8 cellular contexts compared by ENCODE assay signal in the genomic region with DNA sequence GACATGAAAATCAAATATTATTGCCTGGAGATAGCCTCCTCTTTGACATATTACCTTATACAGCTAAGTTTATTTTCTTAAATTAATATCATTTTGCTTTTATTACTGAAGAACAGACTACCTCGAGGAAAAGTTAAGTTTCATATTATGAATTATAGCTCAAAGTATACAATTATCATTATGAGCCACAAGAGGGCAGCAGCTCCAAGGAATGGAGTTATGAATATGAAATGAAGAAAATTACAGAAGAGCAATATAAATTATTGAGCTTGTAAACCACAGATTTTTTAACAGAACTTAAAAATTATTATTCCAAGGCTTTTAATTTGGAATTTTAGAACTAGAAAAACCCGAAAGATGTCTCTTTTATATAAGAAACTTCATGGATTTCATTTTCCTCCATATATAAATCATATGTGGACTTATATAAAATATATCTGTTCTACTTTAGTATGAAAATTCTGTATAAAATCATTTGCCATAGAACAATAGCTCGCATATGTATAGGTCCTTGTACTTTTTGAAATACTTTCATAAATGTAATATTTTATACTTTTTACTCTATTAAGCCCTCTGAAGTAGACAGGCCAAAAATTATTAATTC.
DNase-seq lines count a peak whose midpoint lies in the region; ATAC-seq and TF ChIP-seq lines count a peak whose summit lies in the region.

No MANE protein-coding gene starts in this region.

- peaks cover 8% of the 10 kb centered on the region for H3K9me3 ChIP-seq in adipocyte (ENCODE audit: control insufficient read depth, low read length)
- no peaks in the 10 kb centered on the region for H3K9me3 ChIP-seq in tibial artery

- peak overlapping the region; percentile 46 for H3K9ac ChIP-seq in adipocyte (ENCODE audit: low read length)

- CTCF ChIA-PET in AG04449 (lab: Yijun Ruan, JAX): interaction anchor here (0.7 to 3.4 kb wide), 27 partner anchors 9 to 378 kb away, joined by 3 to 26 read pairs (median 4); a partner anchor contains a TSS

- intact Hi-C loops in tibial artery (cut with DNase I; ENCODE audit: low total_unique reads): loop anchor here (5.0 to 10.0 kb wide), 2 partner anchors 208 to 381 kb away; no protein-coding TSS in a partner anchor

- TF ChIP-seq CTCF in AG04449 (IDR thresholded peaks at IDR 0.05; ENCODE audit: insufficient read depth, low read length, missing control alignments): peak; percentile 34
- peak; percentile 49 to 71 for TF ChIP-seq CTCF in tibial artery (IDR thresholded peaks at IDR 0.05)

- H3K27ac ChIP-seq in tibial artery: no peak overlapping the region

- POLR2A ChIA-PET in AG04449 (lab: Yijun Ruan, JAX): no interaction called here

- no peaks in the 10 kb centered on the region for H3K36me3 ChIP-seq in adipocyte (ENCODE audit: control insufficient read depth, insufficient read depth, low read length, severe bottlenecking)
- no peaks in the 10 kb centered on the region for H3K36me3 ChIP-seq in tibial artery

- DNase-seq in AG04449 (ENCODE audit: low read depth, low spot score): no peak
- peak; percentile 44 for DNase-seq in GM03348 (ENCODE audit: low spot score)
- peak; percentile 28 for DNase-seq in NCI-H345 (lab: John Stamatoyannopoulos, UW)
- peak; percentile 80 for DNase-seq in adipocyte (ENCODE audit: low read depth)
- peak; percentile 80 for DNase-seq in inferior parietal cortex (ENCODE audit: extremely low spot score)
- no peak for DNase-seq in tibial artery
- no peak for DNase-seq in retina

- H3K27me3 ChIP-seq in adipocyte (replicated peaks; ENCODE audit: control insufficient read depth, insufficient read depth, low read length): no peaks in the 10 kb centered on the region
- H3K27me3 ChIP-seq in tibial artery: no peaks in the 10 kb centered on the region

- ATAC-seq in HG02973 (IDR thresholded peaks at IDR 0.05; ENCODE audit: unreplicated experiment): peak; percentile 65

- H3K4me1 ChIP-seq in adipocyte (ENCODE audit: control insufficient read depth, insufficient read depth, low read length): no peaks in the 10 kb centered on the region
- no peaks in the 10 kb centered on the region for H3K4me1 ChIP-seq in tibial artery

- no peak overlapping the region for H3K4me3 ChIP-seq in AG04449 (ENCODE audit: low read depth, low read length)
- H3K4me3 ChIP-seq in adipocyte (ENCODE audit: low read length): no peak overlapping the region
- H3K4me3 ChIP-seq in tibial artery: no peak overlapping the region

Comparison
In these comparisons a context has a peak if more than half of its experiments do, and no peak if none do; other contexts are left out.
1. DNase-seq: peak in GM03348 (single experiment), NCI-H345 (single experiment), adipocyte (single experiment) and inferior parietal cortex (single experiment); none in AG04449 (single experiment), tibial artery (0 of 2) and retina (single experiment).